ENCODE assay signal across 8 cellular contexts in genomic region chr11:46112961-46113617, GRCh38. TPM values are rescaled to one million over a fixed set of nuclear protein-coding genes. Genes with fewer than 3 reads are reported as not detected.
DNase-seq lines count a peak whose midpoint lies in the region; ATAC-seq and TF ChIP-seq lines count a peak whose summit lies in the region.

No MANE protein-coding gene starts in this region.

- POLR2A ChIA-PET in activated CD8-positive, alpha-beta T cell treated with anti-CD3 and anti-CD28 coated beads for 36 hours (lab: Charles Lee) = interaction anchor here (0.6 to 1.1 kb wide), 2 partner anchors 13 to 39 kb away, joined by 3 read pairs; no protein-coding TSS in a partner anchor

- peak; percentile 15 for DNase-seq in stimulated activated CD4-positive, alpha-beta T cell treated with anti-CD3 and anti-CD28 coated beads, Interleukin-15, amount 100 ng/mL, for 24 hours
- DNase-seq in stimulated activated CD4-positive, alpha-beta T cell treated with anti-CD3 and anti-CD28 coated beads, Interleukin-12 subunit alpha, Interleukin-12 subunit beta, amount 100 ng/mL, for 4 hours = no peak
- DNase-seq in NCI-H2227 (lab: John Stamatoyannopoulos, UW; ENCODE audit: unreplicated experiment) (peak; percentile 75), hepatic stellate cell (ENCODE audit: low spot score) (peak; percentile 34), testis (peak; percentile 67), KG1 (lab: John Stamatoyannopoulos, UW) (no peak)
- DNase-seq in activated CD8-positive, alpha-beta T cell treated with anti-CD3 and anti-CD28 coated beads for 36 hours = peak; percentile 36

- no peak for TF ChIP-seq POLR2A in testis (IDR thresholded peaks at IDR 0.05)

- H3K4me3 Mint-ChIP-seq in activated CD8-positive, alpha-beta T cell treated with anti-CD3 and anti-CD28 coated beads for 36 hours = no peak overlapping the region

- H3K4me1 ChIP-seq in testis = peaks cover 37% of the 10 kb centered on the region

- H3K27ac Mint-ChIP-seq in activated CD8-positive, alpha-beta T cell treated with anti-CD3 and anti-CD28 coated beads for 36 hours = no peak overlapping the region

- H3K4me1 Mint-ChIP-seq in activated CD8-positive, alpha-beta T cell treated with anti-CD3 and anti-CD28 coated beads for 36 hours (ENCODE audit: low read depth) = peaks cover 44% of the 10 kb centered on the region

- H3K27me3 Mint-ChIP-seq in activated CD8-positive, alpha-beta T cell treated with anti-CD3 and anti-CD28 coated beads for 36 hours = no peaks in the 10 kb centered on the region

- no peaks in the 10 kb centered on the region for H3K36me3 ChIP-seq in testis (ENCODE audit: low read depth, missing control alignments)

- no peaks in the 10 kb centered on the region for H3K9me3 Mint-ChIP-seq in activated CD8-positive, alpha-beta T cell treated with anti-CD3 and anti-CD28 coated beads for 36 hours

- intact Hi-C loops in activated CD8-positive, alpha-beta T cell treated with anti-CD3 and anti-CD28 coated beads for 36 hours (cut with micrococcal nuclease) = no loop called here
- intact Hi-C loops in testis (cut with DNase I; ENCODE audit: low total_unique reads) = no loop called here

- 76% methylated on average over 10 of the region's 10 CpGs for WGBS in testis, 2 donors

- no peak overlapping the region for H3K4me3 ChIP-seq in testis

- CTCF ChIA-PET in activated CD8-positive, alpha-beta T cell treated with anti-CD3 and anti-CD28 coated beads for 36 hours (lab: Charles Lee) = no interaction called here

- no peaks in the 10 kb centered on the region for H3K27me3 ChIP-seq in testis

- H3K36me3 Mint-ChIP-seq in activated CD8-positive, alpha-beta T cell treated with anti-CD3 and anti-CD28 coated beads for 36 hours (ENCODE audit: low read depth) = no peaks in the 10 kb centered on the region

- ATAC-seq in HG02798 (IDR thresholded peaks at IDR 0.05; ENCODE audit: poor library complexity, unreplicated experiment) = peak; percentile 75
- ATAC-seq in activated CD8-positive, alpha-beta T cell treated with anti-CD3 and anti-CD28 coated beads for 36 hours = peak; percentile 95

- H3K27ac ChIP-seq in testis = no peak overlapping the region

- H3K9me3 ChIP-seq in testis = no peaks in the 10 kb centered on the region

- no peak for TF ChIP-seq CTCF in activated CD8-positive, alpha-beta T cell treated with anti-CD3 and anti-CD28 coated beads for 36 hours (IDR thresholded peaks at IDR 0.05)
- no peak for TF ChIP-seq CTCF in testis (IDR thresholded peaks at IDR 0.05)

RNA-seq across cellular contexts. Expression of gene PHF21A, which starts 8.2 kb away (rescaled TPM):
- total RNA-seq in activated CD8-positive, alpha-beta T cell treated with anti-CD3 and anti-CD28 coated beads for 36 hours = 10 to 100 TPM; 36.2 to 40.4 TPM
- 10 to 100 TPM; 53.5 to 83.2 TPM for total RNA-seq in testis
- polyA plus RNA-seq in testis (ENCODE audit: insufficient read depth, low read depth, low replicate concordance) = 56.6 TPM

Comparison
In these comparisons a context has a peak if more than half of its experiments do, and no peak if none do; other contexts are left out.
1. DNase-seq: peak in stimulated activated CD4-positive, alpha-beta T cell treated with anti-CD3 and anti-CD28 coated beads, Interleukin-15, amount 100 ng/mL, for 24 hours (single experiment), NCI-H2227 (single experiment), activated CD8-positive, alpha-beta T cell treated with anti-CD3 and anti-CD28 coated beads for 36 hours (single experiment), hepatic stellate cell (single experiment) and testis (single experiment); none in stimulated activated CD4-positive, alpha-beta T cell treated with anti-CD3 and anti-CD28 coated beads, Interleukin-12 subunit alpha, Interleukin-12 subunit beta, amount 100 ng/mL, for 4 hours (single experiment) and KG1 (single experiment).